In genomic region chr13:24512208-24513068, GRCh38 we compare ENCODE assay signal across 8 cellular contexts. TPM values are rescaled to one million over a fixed set of nuclear protein-coding genes. Genes with fewer than 3 reads are reported as not detected.
DNase-seq lines count a peak whose midpoint lies in the region; ATAC-seq and TF ChIP-seq lines count a peak whose summit lies in the region.

PARP4 (minus strand) TSS chr13:24512778; CDS start chr13:24503776, 9,002 bp downstream.

- H3K36me3 Mint-ChIP-seq in activated CD4-positive, alpha-beta T cell treated with anti-CD3 and anti-CD28 coated beads for 36 hours (ENCODE audit: low read depth) = peaks cover 2% of the 10 kb centered on the region

- no peak for TF ChIP-seq CTCF in colonic mucosa (IDR thresholded peaks at IDR 0.05)

- H3K27me3 Mint-ChIP-seq in activated CD4-positive, alpha-beta T cell treated with anti-CD3 and anti-CD28 coated beads for 36 hours = peaks cover 6% of the 10 kb centered on the region

- H3K4me1 ChIP-seq in colonic mucosa = no peaks in the 10 kb centered on the region

- CTCF ChIA-PET in activated CD4-positive, alpha-beta T cell treated with anti-CD3 and anti-CD28 coated beads for 36 hours (lab: Charles Lee) = interaction anchor here (1.7 kb wide), 1 partner anchor 29 kb away, joined by 6 read pairs; no protein-coding TSS in a partner anchor

- peak; percentile 47 for ATAC-seq in GM18870 (IDR thresholded peaks at IDR 0.05; ENCODE audit: unreplicated experiment)
- ATAC-seq in HG03103 (IDR thresholded peaks at IDR 0.05; ENCODE audit: low read depth, unreplicated experiment) = peak; percentile 71
- peak; percentile 70 for ATAC-seq in activated CD4-positive, alpha-beta T cell treated with anti-CD3 and anti-CD28 coated beads for 36 hours
- peak; percentile 86 for ATAC-seq in left colon

- H3K27ac Mint-ChIP-seq in activated CD4-positive, alpha-beta T cell treated with anti-CD3 and anti-CD28 coated beads for 36 hours = peak within 1 kb of the TSS; percentile 86

- no peaks in the 10 kb centered on the region for H3K9me3 ChIP-seq in colonic mucosa

- DNase-seq in AG08396 (ENCODE audit: low spot score) = peak; percentile 91
- peak; percentile 66 for DNase-seq in NCI-H460 (ENCODE audit: extremely low read depth, low read depth)
- peak; percentile 81 for DNase-seq in activated CD4-positive, alpha-beta T cell treated with anti-CD3 and anti-CD28 coated beads for 36 hours
- DNase-seq in colonic mucosa = peak; percentile 89
- peak; percentile 84 to 90 for DNase-seq in left colon
- DNase-seq in stimulated activated CD4-positive, alpha-beta T cell treated with anti-CD3 and anti-CD28 coated beads, Interleukin-2, amount 100 ng/mL, for 24 hours = peak; percentile 70 to 74

- H3K4me3 Mint-ChIP-seq in activated CD4-positive, alpha-beta T cell treated with anti-CD3 and anti-CD28 coated beads for 36 hours = peak within 1 kb of the TSS; percentile 74

- POLR2A ChIA-PET in activated CD4-positive, alpha-beta T cell treated with anti-CD3 and anti-CD28 coated beads for 36 hours (lab: Charles Lee) = no interaction called here

- no peaks in the 10 kb centered on the region for H3K27me3 ChIP-seq in colonic mucosa

- H3K4me1 Mint-ChIP-seq in activated CD4-positive, alpha-beta T cell treated with anti-CD3 and anti-CD28 coated beads for 36 hours = peaks cover 37% of the 10 kb centered on the region

- no peaks in the 10 kb centered on the region for H3K9me3 Mint-ChIP-seq in activated CD4-positive, alpha-beta T cell treated with anti-CD3 and anti-CD28 coated beads for 36 hours (ENCODE audit: low read depth)

- H3K36me3 ChIP-seq in colonic mucosa = no peaks in the 10 kb centered on the region

- intact Hi-C loops in activated CD4-positive, alpha-beta T cell treated with anti-CD3 and anti-CD28 coated beads for 36 hours (cut with DNase I, micrococcal nuclease) = loop anchor here (1.0 to 10.0 kb wide), 13 partner anchors 89 to 1390 kb away; partner anchors contain the start of genes ATP12A (in 2 of the 2), MIPEP (in 1 of the 2), NUP58 (in 1 of the 2) and SPATA13 (in 1 of the 2)
- intact Hi-C loops in colonic mucosa (cut with DNase I) = no loop called here
- intact Hi-C loops in left colon (cut with DNase I, micrococcal nuclease) = no loop called here

- H3K27ac ChIP-seq in colonic mucosa = peak within 1 kb of the TSS; percentile 96

- H3K9ac ChIP-seq in colonic mucosa (ENCODE audit: low read depth in 2 of 2, low read length in 2 of 2) = peak within 1 kb of the TSS; percentile 81 to 92

- peak within 1 kb of the TSS; percentile 62 for H3K4me3 ChIP-seq in colonic mucosa

RNA-seq across cellular contexts. Expression of gene PARP4, which starts in this region (rescaled TPM):
- 66.0 and 80.7 TPM in 2 replicates for total RNA-seq in NCI-H460 (2014; rRNA removed; shearing (Covaris generic))
- 30.2 and 46.3 TPM in 2 replicates for polyA plus RNA-seq in NCI-H460 (2014; cell fraction: nucleus; rRNA removed)
- total RNA-seq in activated CD4-positive, alpha-beta T cell treated with anti-CD3 and anti-CD28 coated beads for 36 hours = 10 to 100 TPM; 24.6 to 29.1 TPM
- total RNA-seq in colonic mucosa = 100 to 1,000 TPM in 1 of 2 donors, 10 to 100 TPM in 1; 89.3 to 137 TPM
- 100 to 1,000 TPM; 129 to 137 TPM for total RNA-seq in left colon

Comparison
In these comparisons a context has a peak if more than half of its experiments do, and no peak if none do; other contexts are left out.
1. Peak in every context shown above with its lines: DNase-seq, ATAC-seq, H3K4me3 ChIP-seq and H3K27ac ChIP-seq.
2. intact Hi-C loops: an anchor here in activated CD4-positive, alpha-beta T cell treated with anti-CD3 and anti-CD28 coated beads for 36 hours (1.0 to 10.0 kb wide); none called in colonic mucosa and left colon.